1 cellular context compared by ENCODE assay signal in genomic region chr6:39948156-39948850, GRCh38.
TF ChIP-seq lines count a peak whose summit lies in the region.

No MANE protein-coding gene starts in this region.

TF ChIP-seq in HepG2, 621 proteins besides CTCF, POLR2A, EP300 and RAD21 (continues in another document):
- no peak for TF ChIP-seq CEBPZ (IDR thresholded peaks at IDR 0.05; ENCODE audit: low read length)
- no peak for TF ChIP-seq ZNF263 (CRISPR knock-in tag; IDR thresholded peaks at IDR 0.05)
- TF ChIP-seq JUN (CRISPR knock-in tag; IDR thresholded peaks at IDR 0.05), result no peak
- TF ChIP-seq ZNF20 (CRISPR knock-in tag; IDR thresholded peaks at IDR 0.05), result no peak
- TF ChIP-seq TRIM24 (CRISPR knock-in tag; IDR thresholded peaks at IDR 0.05), result no peak
- peak; percentile 19; the same call in 1 of the 2 replicates for TF ChIP-seq ARID5B (CRISPR knock-in tag; IDR thresholded peaks at IDR 0.05)
- TF ChIP-seq JARID2 (CRISPR knock-in tag; IDR thresholded peaks at IDR 0.05; ENCODE audit: insufficient replicate concordance), result no peak
- TF ChIP-seq CEBPG (CRISPR knock-in tag; IDR thresholded peaks at IDR 0.05), result peak; percentile 50; the same call in 1 of the 2 replicates
- no peak for TF ChIP-seq TIGD3 (CRISPR knock-in tag; IDR thresholded peaks at IDR 0.05; ENCODE audit: borderline replicate concordance)
- peak; percentile 42; the same call in 1 of the 2 replicates for TF ChIP-seq HNF4G (IDR thresholded peaks at IDR 0.05; ENCODE audit: borderline replicate concordance, low read depth, low read length)
- TF ChIP-seq HNF4G (CRISPR knock-in tag; IDR thresholded peaks at IDR 0.05; ENCODE audit: borderline replicate concordance, low read depth), result no peak
- TF ChIP-seq UBTF (CRISPR knock-in tag; IDR thresholded peaks at IDR 0.05), result no peak
- TF ChIP-seq ATF7-NPFF (CRISPR knock-in tag; IDR thresholded peaks at IDR 0.05; ENCODE audit: low read depth), result no peak
- no peak for TF ChIP-seq TEF (CRISPR knock-in tag; IDR thresholded peaks at IDR 0.05)
- no peak for TF ChIP-seq LCORL (IDR thresholded peaks at IDR 0.05)
- TF ChIP-seq LCORL (CRISPR knock-in tag; IDR thresholded peaks at IDR 0.05), result 0 out of 2 replicates have a peak, but pooled peaks have one; percentile 34
- no peak for TF ChIP-seq ZNF839 (CRISPR knock-in tag; IDR thresholded peaks at IDR 0.05; ENCODE audit: borderline replicate concordance)
- no peak for TF ChIP-seq ONECUT2 (CRISPR knock-in tag; IDR thresholded peaks at IDR 0.05)
- TF ChIP-seq TARDBP (CRISPR knock-in tag; IDR thresholded peaks at IDR 0.05), result no peak
- peak; percentile 78 for TF ChIP-seq BCL6 (CRISPR knock-in tag; IDR thresholded peaks at IDR 0.05)
- no peak for TF ChIP-seq NKX3-1 (CRISPR knock-in tag; IDR thresholded peaks at IDR 0.05)
- TF ChIP-seq ZKSCAN8 (CRISPR knock-in tag; IDR thresholded peaks at IDR 0.05; ENCODE audit: borderline replicate concordance), result no peak
- no peak for TF ChIP-seq TBX3 (IDR thresholded peaks at IDR 0.05; ENCODE audit: borderline replicate concordance)
- TF ChIP-seq ZNF609 (CRISPR knock-in tag; IDR thresholded peaks at IDR 0.05; ENCODE audit: borderline replicate concordance), result no peak
- no peak for TF ChIP-seq ZNF180 (CRISPR knock-in tag; IDR thresholded peaks at IDR 0.05; ENCODE audit: borderline replicate concordance, low read depth)
- TF ChIP-seq RBM39 (IDR thresholded peaks at IDR 0.05; ENCODE audit: low read depth, low read length, poor library complexity, severe bottlenecking), result no peak
- TF ChIP-seq ZNF710 (CRISPR knock-in tag; IDR thresholded peaks at IDR 0.05; ENCODE audit: borderline replicate concordance), result peak; percentile 60; the same call in 1 of the 2 replicates
- no peak for TF ChIP-seq E2F5 (CRISPR knock-in tag; conservative IDR thresholded peaks at IDR 0.05)
- no peak for TF ChIP-seq RXRA (CRISPR knock-in tag; IDR thresholded peaks at IDR 0.05)
- TF ChIP-seq HMG20A (CRISPR knock-in tag; IDR thresholded peaks at IDR 0.05; ENCODE audit: borderline replicate concordance), result no peak
- TF ChIP-seq ZNF616 (CRISPR knock-in tag; IDR thresholded peaks at IDR 0.05; ENCODE audit: low read depth), result no peak
- TF ChIP-seq ZNF629 (CRISPR knock-in tag; conservative IDR thresholded peaks at IDR 0.05), result no peak
- no peak for TF ChIP-seq ZNF513 (CRISPR knock-in tag; conservative IDR thresholded peaks at IDR 0.05)
- 0 out of 2 replicates have a peak, but pooled peaks have one; percentile 25 for TF ChIP-seq NCOR1 (IDR thresholded peaks at IDR 0.05; ENCODE audit: borderline replicate concordance, low read length)
- no peak for TF ChIP-seq ZNF17 (CRISPR knock-in tag; IDR thresholded peaks at IDR 0.05)
